ENCODE assay signal across 1 cellular context in genomic region chr19:51366999-51367564, GRCh38.
A peak's percentile ranks its signal among the peaks of the same experiment; 100 is the strongest.
TF ChIP-seq lines count a peak whose summit lies in the region.

No MANE protein-coding gene starts in this region.

TF ChIP-seq in K562, 482 proteins besides CTCF, POLR2A, EP300 and RAD21 (continues in another document):
- TF ChIP-seq TAF9B (IDR thresholded peaks at IDR 0.05; ENCODE audit: partially characterized antibody), result no peak
- TF ChIP-seq CTBP1 (IDR thresholded peaks at IDR 0.05; ENCODE audit: borderline replicate concordance), result no peak
- peak in 1 of 2 experiments; percentile 8; a peak in 1 of 4 replicates for TF ChIP-seq SIN3A (IDR thresholded peaks at IDR 0.05; ENCODE audit: borderline replicate concordance in 2 of 2, control insufficient read depth in 1 of 2, low read depth in 2 of 2, low read length in 2 of 2)
- peak; percentile 82 for TF ChIP-seq POLR2AphosphoS5 (IDR thresholded peaks at IDR 0.05; ENCODE audit: control insufficient read depth, insufficient read depth, low read depth, low read length)
- TF ChIP-seq YY1 (IDR thresholded peaks at IDR 0.05; ENCODE audit: borderline replicate concordance in 1 of 3, control insufficient read depth in 1 of 3, extremely low read depth in 1 of 3, insufficient read depth in 3 of 3, insufficient read length in 1 of 3, insufficient replicate concordance in 2 of 3, low read depth in 1 of 3, low read length in 2 of 3), result peak in 2 of 3 experiments; percentile 25 to 53
- 0 out of 2 replicates have a peak, but pooled peaks have one; percentile 68 for TF ChIP-seq ATF6 (CRISPR knock-in tag; IDR thresholded peaks at IDR 0.05)
- 0 out of 2 replicates have a peak, but pooled peaks have one; percentile 34 for TF ChIP-seq ZBTB7A (IDR thresholded peaks at IDR 0.05; ENCODE audit: borderline replicate concordance, control insufficient read depth, low read depth, low read length)
- TF ChIP-seq SAFB (IDR thresholded peaks at IDR 0.05; ENCODE audit: borderline replicate concordance, low read depth, low read length), result peak; percentile 68; the same call in 1 of the 2 replicates
- TF ChIP-seq NR3C1 (CRISPR knock-in tag; IDR thresholded peaks at IDR 0.05), result no peak
- no peak for TF ChIP-seq HMGN3 (IDR thresholded peaks at IDR 0.05; ENCODE audit: borderline replicate concordance, extremely low read depth, insufficient read length, low read depth, low read length)
- TF ChIP-seq MBD2 (IDR thresholded peaks at IDR 0.05; ENCODE audit: borderline replicate concordance, low read depth), result 0 out of 2 replicates have a peak, but pooled peaks have one; percentile 56
- 0 out of 2 replicates have a peak, but pooled peaks have one; percentile 20 for TF ChIP-seq ETV5 (CRISPR knock-in tag; IDR thresholded peaks at IDR 0.05; ENCODE audit: low read depth)
- no peak for TF ChIP-seq PCBP1 (IDR thresholded peaks at IDR 0.05; ENCODE audit: low read depth, low read length, poor library complexity, severe bottlenecking)
- peak; percentile 89 for TF ChIP-seq CHD1 (IDR thresholded peaks at IDR 0.05; ENCODE audit: low read length)
- TF ChIP-seq ZBTB33 (CRISPR knock-in tag; IDR thresholded peaks at IDR 0.05), result no peak
- TF ChIP-seq NRF1 (conservative IDR thresholded peaks at IDR 0.05 in 1 of 2, IDR thresholded peaks at IDR 0.05 in 1 of 2), result no peak
- TF ChIP-seq FOXK1 (CRISPR knock-in tag; IDR thresholded peaks at IDR 0.05; ENCODE audit: borderline replicate concordance), result peak; percentile 43; the same call in 1 of the 2 replicates
- 0 out of 2 replicates have a peak, but pooled peaks have one; percentile 30 for TF ChIP-seq SUPT5H (IDR thresholded peaks at IDR 0.05)
- peak; percentile 42; the same call in 1 of the 2 replicates for TF ChIP-seq ZNF431 (CRISPR knock-in tag; IDR thresholded peaks at IDR 0.05)
- TF ChIP-seq BRCA1 (IDR thresholded peaks at IDR 0.05), result no peak
- no peak for TF ChIP-seq BRCA1 (CRISPR knock-in tag; IDR thresholded peaks at IDR 0.05)
- no peak for TF ChIP-seq CREM (IDR thresholded peaks at IDR 0.05; ENCODE audit: low read depth)
- peak; percentile 80 for TF ChIP-seq TBP (optimal IDR thresholded peaks at IDR 0.05; ENCODE audit: low read depth, low read length)
- peak in 1 of 2 experiments; percentile 28; a peak in 1 of 4 replicates for TF ChIP-seq HDAC1 (IDR thresholded peaks at IDR 0.05)
- 0 out of 2 replicates have a peak, but pooled peaks have one; percentile 38 for TF ChIP-seq CBX1 (IDR thresholded peaks at IDR 0.05; ENCODE audit: low read depth)
- TF ChIP-seq NR1H2 (CRISPR knock-in tag; IDR thresholded peaks at IDR 0.05), result 0 out of 2 replicates have a peak, but pooled peaks have one; percentile 76
- 0 out of 2 replicates have a peak, but pooled peaks have one; percentile 42 for TF ChIP-seq ZNF263 (CRISPR knock-in tag; IDR thresholded peaks at IDR 0.05; ENCODE audit: borderline replicate concordance)
- no peak for TF ChIP-seq ZNF766 (CRISPR knock-in tag; conservative IDR thresholded peaks at IDR 0.05)
- TF ChIP-seq POLR2AphosphoS2 (IDR thresholded peaks at IDR 0.05; ENCODE audit: low read length), result peak; percentile 74; the same call in 1 of the 2 replicates
- TF ChIP-seq TEAD4 (IDR thresholded peaks at IDR 0.05; ENCODE audit: low read length), result peak; percentile 27; the same call in 1 of the 2 replicates
- 0 out of 2 replicates have a peak, but pooled peaks have one; percentile 44 for TF ChIP-seq TEAD4 (CRISPR knock-in tag; IDR thresholded peaks at IDR 0.05; ENCODE audit: borderline replicate concordance)
- no peak for TF ChIP-seq TCFL5 (CRISPR knock-in tag; conservative IDR thresholded peaks at IDR 0.05)
- TF ChIP-seq ZNF347 (CRISPR knock-in tag; IDR thresholded peaks at IDR 0.05; ENCODE audit: low read depth), result no peak
- TF ChIP-seq SMAD4 (CRISPR knock-in tag; conservative IDR thresholded peaks at IDR 0.05), result peak; percentile 48; the same call in 1 of the 2 replicates
- no peak for TF ChIP-seq SNIP1 (IDR thresholded peaks at IDR 0.05; ENCODE audit: low read depth)
- TF ChIP-seq NKRF (IDR thresholded peaks at IDR 0.05; ENCODE audit: borderline replicate concordance), result peak; percentile 56; the same call in 1 of the 2 replicates
- peak; percentile 26; the same call in 1 of the 2 replicates for TF ChIP-seq PHF8 (IDR thresholded peaks at IDR 0.05; ENCODE audit: borderline replicate concordance, low read length)
- 0 out of 2 replicates have a peak, but pooled peaks have one; percentile 9 for TF ChIP-seq ZFP91 (CRISPR knock-in tag; IDR thresholded peaks at IDR 0.05)
- TF ChIP-seq ZNF609 (CRISPR knock-in tag; IDR thresholded peaks at IDR 0.05; ENCODE audit: borderline replicate concordance), result 0 out of 2 replicates have a peak, but pooled peaks have one; percentile 29
- peak in 1 of 2 experiments; percentile 53; a peak in 2 of 4 replicates for TF ChIP-seq MNT (conservative IDR thresholded peaks at IDR 0.05)
- no peak for TF ChIP-seq SFPQ (IDR thresholded peaks at IDR 0.05; ENCODE audit: low read depth, low read length)
